In genomic region chr22:36419177-36419911, GRCh38 we compare ENCODE assay signal across 1 cellular context.
TF ChIP-seq lines count a peak whose summit lies in the region.

No MANE protein-coding gene starts in this region.

TF ChIP-seq in HepG2, 621 proteins besides CTCF, POLR2A, EP300 and RAD21 (continued from another document and continues in another):
- TF ChIP-seq ZNF407 (CRISPR knock-in tag; IDR thresholded peaks at IDR 0.05; ENCODE audit: not compliant biosample characterization) (no peak), SOX6 (IDR thresholded peaks at IDR 0.05) (no peak), SOX6 (CRISPR knock-in tag; IDR thresholded peaks at IDR 0.05) (peak; percentile 98), ZNF253 (CRISPR knock-in tag; IDR thresholded peaks at IDR 0.05; ENCODE audit: borderline replicate concordance) (no peak), FOXO4 (CRISPR knock-in tag; conservative IDR thresholded peaks at IDR 0.05) (no peak), KDM4B (CRISPR knock-in tag; IDR thresholded peaks at IDR 0.05) (peak; percentile 84), KMT2A (CRISPR knock-in tag; IDR thresholded peaks at IDR 0.05) (peak; percentile 51; the same call in 1 of the 2 replicates), ZNF12 (CRISPR knock-in tag; IDR thresholded peaks at IDR 0.05) (no peak), ZNF839 (CRISPR knock-in tag; IDR thresholded peaks at IDR 0.05; ENCODE audit: borderline replicate concordance) (0 out of 2 replicates have a peak, but pooled peaks have one; percentile 43), XRCC5 (optimal IDR thresholded peaks at IDR 0.05; ENCODE audit: low read length) (peak; percentile 14), PHF8 (CRISPR knock-in tag; IDR thresholded peaks at IDR 0.05) (peak; percentile 43; the same call in 1 of the 2 replicates), TAF15 (IDR thresholded peaks at IDR 0.05; ENCODE audit: low read depth, low read length, poor library complexity, severe bottlenecking) (no peak), ZBTB49 (CRISPR knock-in tag; IDR thresholded peaks at IDR 0.05; ENCODE audit: borderline replicate concordance) (no peak), GMEB2 (CRISPR knock-in tag; IDR thresholded peaks at IDR 0.05; ENCODE audit: low read depth) (no peak), TGIF2 (CRISPR knock-in tag; IDR thresholded peaks at IDR 0.05) (peak; percentile 95), MNT (IDR thresholded peaks at IDR 0.05) (peak; percentile 98), MED13 (CRISPR knock-in tag; IDR thresholded peaks at IDR 0.05) (peak; percentile 91), GLMP (CRISPR knock-in tag; IDR thresholded peaks at IDR 0.05; ENCODE audit: borderline replicate concordance) (no peak), ZFY (CRISPR knock-in tag; IDR thresholded peaks at IDR 0.05) (peak; percentile 32; the same call in 1 of the 2 replicates), TAF1 (CRISPR knock-in tag; IDR thresholded peaks at IDR 0.05) (peak; percentile 51), ZNF431 (CRISPR knock-in tag; IDR thresholded peaks at IDR 0.05; ENCODE audit: borderline replicate concordance, low read depth) (peak; percentile 67; the same call in 1 of the 2 replicates), ZNF670 (CRISPR knock-in tag; IDR thresholded peaks at IDR 0.05; ENCODE audit: borderline replicate concordance) (peak; percentile 66; the same call in 1 of the 2 replicates), MED8 (CRISPR knock-in tag; IDR thresholded peaks at IDR 0.05; ENCODE audit: insufficient replicate concordance) (peak; percentile 95), FOXP1 (IDR thresholded peaks at IDR 0.05) (peak; percentile 99), FOXP1 (CRISPR knock-in tag; IDR thresholded peaks at IDR 0.05) (peak; percentile 99)
- TF ChIP-seq, protein P1, sequence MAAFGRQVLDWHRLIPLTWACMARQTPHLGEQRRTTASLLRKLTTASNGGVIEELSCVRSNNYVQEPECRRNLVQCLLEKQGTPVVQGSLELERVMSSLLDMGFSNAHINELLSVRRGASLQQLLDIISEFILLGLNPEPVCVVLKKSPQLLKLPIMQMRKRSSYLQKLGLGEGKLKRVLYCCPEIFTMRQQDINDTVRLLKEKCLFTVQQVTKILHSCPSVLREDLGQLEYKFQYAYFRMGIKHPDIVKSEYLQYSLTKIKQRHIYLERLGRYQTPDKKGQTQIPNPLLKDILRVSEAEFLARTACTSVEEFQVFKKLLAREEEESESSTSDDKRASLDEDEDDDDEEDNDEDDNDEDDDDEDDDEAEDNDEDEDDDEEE (CRISPR knock-in tag; IDR thresholded peaks at IDR 0.05) = no peak
- TF ChIP-seq, protein P2, sequence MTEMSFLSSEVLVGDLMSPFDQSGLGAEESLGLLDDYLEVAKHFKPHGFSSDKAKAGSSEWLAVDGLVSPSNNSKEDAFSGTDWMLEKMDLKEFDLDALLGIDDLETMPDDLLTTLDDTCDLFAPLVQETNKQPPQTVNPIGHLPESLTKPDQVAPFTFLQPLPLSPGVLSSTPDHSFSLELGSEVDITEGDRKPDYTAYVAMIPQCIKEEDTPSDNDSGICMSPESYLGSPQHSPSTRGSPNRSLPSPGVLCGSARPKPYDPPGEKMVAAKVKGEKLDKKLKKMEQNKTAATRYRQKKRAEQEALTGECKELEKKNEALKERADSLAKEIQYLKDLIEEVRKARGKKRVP (CRISPR knock-in tag; IDR thresholded peaks at IDR 0.05) = peak in 1 of 2 experiments; percentile 68; a peak in 1 of 4 replicates
- TF ChIP-seq, protein P3, sequence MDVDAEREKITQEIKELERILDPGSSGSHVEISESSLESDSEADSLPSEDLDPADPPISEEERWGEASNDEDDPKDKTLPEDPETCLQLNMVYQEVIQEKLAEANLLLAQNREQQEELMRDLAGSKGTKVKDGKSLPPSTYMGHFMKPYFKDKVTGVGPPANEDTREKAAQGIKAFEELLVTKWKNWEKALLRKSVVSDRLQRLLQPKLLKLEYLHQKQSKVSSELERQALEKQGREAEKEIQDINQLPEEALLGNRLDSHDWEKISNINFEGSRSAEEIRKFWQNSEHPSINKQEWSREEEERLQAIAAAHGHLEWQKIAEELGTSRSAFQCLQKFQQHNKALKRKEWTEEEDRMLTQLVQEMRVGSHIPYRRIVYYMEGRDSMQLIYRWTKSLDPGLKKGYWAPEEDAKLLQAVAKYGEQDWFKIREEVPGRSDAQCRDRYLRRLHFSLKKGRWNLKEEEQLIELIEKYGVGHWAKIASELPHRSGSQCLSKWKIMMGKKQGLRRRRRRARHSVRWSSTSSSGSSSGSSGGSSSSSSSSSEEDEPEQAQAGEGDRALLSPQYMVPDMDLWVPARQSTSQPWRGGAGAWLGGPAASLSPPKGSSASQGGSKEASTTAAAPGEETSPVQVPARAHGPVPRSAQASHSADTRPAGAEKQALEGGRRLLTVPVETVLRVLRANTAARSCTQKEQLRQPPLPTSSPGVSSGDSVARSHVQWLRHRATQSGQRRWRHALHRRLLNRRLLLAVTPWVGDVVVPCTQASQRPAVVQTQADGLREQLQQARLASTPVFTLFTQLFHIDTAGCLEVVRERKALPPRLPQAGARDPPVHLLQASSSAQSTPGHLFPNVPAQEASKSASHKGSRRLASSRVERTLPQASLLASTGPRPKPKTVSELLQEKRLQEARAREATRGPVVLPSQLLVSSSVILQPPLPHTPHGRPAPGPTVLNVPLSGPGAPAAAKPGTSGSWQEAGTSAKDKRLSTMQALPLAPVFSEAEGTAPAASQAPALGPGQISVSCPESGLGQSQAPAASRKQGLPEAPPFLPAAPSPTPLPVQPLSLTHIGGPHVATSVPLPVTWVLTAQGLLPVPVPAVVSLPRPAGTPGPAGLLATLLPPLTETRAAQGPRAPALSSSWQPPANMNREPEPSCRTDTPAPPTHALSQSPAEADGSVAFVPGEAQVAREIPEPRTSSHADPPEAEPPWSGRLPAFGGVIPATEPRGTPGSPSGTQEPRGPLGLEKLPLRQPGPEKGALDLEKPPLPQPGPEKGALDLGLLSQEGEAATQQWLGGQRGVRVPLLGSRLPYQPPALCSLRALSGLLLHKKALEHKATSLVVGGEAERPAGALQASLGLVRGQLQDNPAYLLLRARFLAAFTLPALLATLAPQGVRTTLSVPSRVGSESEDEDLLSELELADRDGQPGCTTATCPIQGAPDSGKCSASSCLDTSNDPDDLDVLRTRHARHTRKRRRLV (CRISPR knock-in tag; IDR thresholded peaks at IDR 0.05) = no peak; the same call in 1 of the 2 replicates
